ENCODE assay signal across 19 cellular contexts in the genomic region with DNA sequence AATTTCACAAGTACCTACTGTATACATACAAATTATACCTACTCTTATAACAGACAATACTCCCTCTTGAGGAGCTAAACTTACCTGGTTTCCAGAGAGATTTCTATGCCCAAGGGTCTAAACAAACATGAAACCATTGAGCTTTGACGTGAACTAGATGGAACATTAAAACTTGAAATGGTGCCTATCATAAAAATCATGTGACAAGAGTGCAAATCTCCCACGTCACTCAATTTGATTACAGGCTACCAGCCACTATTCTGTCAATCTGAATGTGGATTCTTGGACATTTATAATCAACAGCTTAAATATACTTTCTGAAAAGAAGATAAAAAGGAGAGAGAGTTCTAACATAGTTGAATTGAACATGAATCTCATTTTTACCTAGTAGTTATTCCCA.
DNase-seq lines count a peak whose midpoint lies in the region; ATAC-seq and TF ChIP-seq lines count a peak whose summit lies in the region.
"Had no signal": no experiment of that assay in that cellular context is flagged by ENCODE, and none has a peak within 500 bp of the region (broad histone marks: within the 10 kb centered on the region; RNA-seq: fewer than 3 reads in every experiment).

No MANE protein-coding gene starts in this region.

- no peak overlapping the region for H3K9ac ChIP-seq in PC-3 (ENCODE audit: low read length)

- POLR2A ChIA-PET in PC-3 (lab: Charles Lee; ENCODE audit: unreplicated experiment) = no interaction called here

- H3F3A ChIP-seq in PC-3 (ENCODE audit: low read length, unreplicated experiment) = no peaks in the 10 kb centered on the region

- H3K9me3 ChIP-seq in osteoblast (ENCODE audit: low read depth, low read length) = no peaks in the 10 kb centered on the region
- no peaks in the 10 kb centered on the region for H3K9me3 ChIP-seq in PC-3 (ENCODE audit: low read length)
- H3K9me3 ChIP-seq: neutrophil, transverse colon had no signal

- CTCF ChIA-PET in PC-3 (lab: Charles Lee) = no interaction called here

- H2AFZ ChIP-seq in osteoblast (ENCODE audit: low read length) (peak overlapping the region; percentile 86), PC-3 (ENCODE audit: low read length) (no peak overlapping the region)

- H3K4me3 ChIP-seq in epithelial cell of proximal tubule (ENCODE audit: low read depth, low read length) (peak overlapping the region; percentile 47), osteoblast (ENCODE audit: insufficient read depth, low read length) (no peak overlapping the region), PC-3 (ENCODE audit: low read length) (no peak overlapping the region)
- H3K4me3 ChIP-seq: transverse colon had no signal

- DNase-seq in DMS79 treated with DMSO at 0.1 percent for 48 hours (lab: John Stamatoyannopoulos, UW) (peak; percentile 47), NCI-H146 treated with DMSO at 0.1 percent for 48 hours (lab: John Stamatoyannopoulos, UW; ENCODE audit: unreplicated experiment) (peak; percentile 39), epithelial cell of proximal tubule (ENCODE audit: low read depth) (no peak), osteoblast (ENCODE audit: insufficient read length, low spot score, missing footprints) (no peak), superior temporal gyrus (ENCODE audit: extremely low spot score) (no peak), PC-3 (no peak)
- DNase-seq: activated CD4-positive, alpha-beta T cell treated with anti-CD3 and anti-CD28 coated beads, Interleukin-2, amount 50 U/mL, for 4 hours; activated naive CD4-positive, alpha-beta T cell treated with anti-CD3 and anti-CD28 coated beads for 36 hours; aorta; CD4-positive, alpha-beta memory T cell; hypothalamus; NCI-H446; Right ventricle myocardium superior; stimulated activated naive CD4-positive, alpha-beta T cell treated with Interleukin-2 at 50 U/mL for 16 hours; T-cell; transverse colon had no signal

- BruUV-seq in PC-3 (replicated peaks; lab: Mats Ljungman, UMichigan) = no TSS peak

- TF ChIP-seq CTCF in epithelial cell of proximal tubule (conservative IDR thresholded peaks at IDR 0.05; ENCODE audit: low read depth, low read length) (no peak), osteoblast (IDR thresholded peaks at IDR 0.05; ENCODE audit: extremely low read depth, low read depth, low read length) (no peak), PC-3 (conservative IDR thresholded peaks at IDR 0.05; ENCODE audit: low read depth, low read length) (no peak)

- intact Hi-C loops in PC-3 (cut with micrococcal nuclease) = no loop called here

- H3K36me3 ChIP-seq in osteoblast (ENCODE audit: insufficient read depth, low read length) (no peaks in the 10 kb centered on the region), PC-3 (ENCODE audit: low read depth, low read length) (no peaks in the 10 kb centered on the region)
- H3K36me3 ChIP-seq: neutrophil, transverse colon had no signal

- H3K79me2 ChIP-seq in osteoblast (ENCODE audit: insufficient read depth, low read length) (no peaks in the 10 kb centered on the region), PC-3 (ENCODE audit: low read length) (no peaks in the 10 kb centered on the region)

- H3K4me2 ChIP-seq in osteoblast (ENCODE audit: insufficient read depth, low read length) = no peak overlapping the region
- H3K4me2 ChIP-seq in PC-3 (ENCODE audit: low read length) = no peak overlapping the region

- no peaks in the 10 kb centered on the region for H3K9me2 ChIP-seq in PC-3 (replicated peaks; ENCODE audit: low read length)

- H3K4me1 ChIP-seq in osteoblast (ENCODE audit: insufficient read depth, low read length) (no peaks in the 10 kb centered on the region), PC-3 (ENCODE audit: insufficient read depth, low read length) (no peaks in the 10 kb centered on the region)

- ATAC-seq in HG03095 (IDR thresholded peaks at IDR 0.05; ENCODE audit: unreplicated experiment) (no peak), PC-3 (no peak), HG02642 (IDR thresholded peaks at IDR 0.05; ENCODE audit: poor library complexity, unreplicated experiment) (no peak)
- ATAC-seq: T-cell had no signal

- H3K27me3 ChIP-seq in osteoblast (ENCODE audit: insufficient read depth, low read length) (no peaks in the 10 kb centered on the region), PC-3 (ENCODE audit: low read length) (no peaks in the 10 kb centered on the region)
- H3K27me3 ChIP-seq: transverse colon had no signal

- H4K20me1 ChIP-seq in osteoblast (ENCODE audit: insufficient read depth, low read length) (no peaks in the 10 kb centered on the region), PC-3 (ENCODE audit: low read length) (no peaks in the 10 kb centered on the region)

- H3K27ac ChIP-seq in osteoblast (ENCODE audit: low read depth, low read length) = no peak overlapping the region
- H3K27ac ChIP-seq in PC-3 (ENCODE audit: low read length) = no peak overlapping the region
- H3K27ac ChIP-seq: neutrophil, transverse colon had no signal

Comparison
In these comparisons a context has a peak if more than half of its experiments do, and no peak if none do; other contexts are left out.
1. DNase-seq: peak in DMS79 treated with DMSO at 0.1 percent for 48 hours (single experiment) and NCI-H146 treated with DMSO at 0.1 percent for 48 hours (single experiment); none in epithelial cell of proximal tubule (single experiment), osteoblast (single experiment), superior temporal gyrus (single experiment) and PC-3 (single experiment).